ENCODE assay signal across 35 cellular contexts in the genomic region with DNA sequence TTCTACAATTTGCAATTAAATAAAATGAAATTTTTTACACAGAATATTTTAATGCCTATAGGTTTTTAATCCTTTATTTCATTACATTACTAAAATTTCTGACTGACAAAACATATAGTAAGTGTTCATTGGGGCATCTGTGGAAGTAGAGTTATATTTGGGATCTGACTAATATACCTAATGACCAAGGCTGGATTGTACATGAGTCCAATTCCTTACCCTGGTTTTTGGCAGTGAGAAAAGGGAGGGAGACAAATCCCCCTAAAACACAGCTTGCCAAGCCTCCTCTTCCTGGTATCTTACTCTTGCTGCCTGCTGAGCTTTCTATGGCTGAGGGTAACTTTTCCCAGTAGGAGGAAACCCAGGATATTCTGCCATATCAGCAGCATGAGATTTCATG.
"Had no signal": no experiment of that assay in that cellular context is flagged by ENCODE, and none has a peak within 500 bp of the region (broad histone marks: within the 10 kb centered on the region; RNA-seq: fewer than 3 reads in every experiment).

No MANE protein-coding gene starts in this region.

- H3K9ac ChIP-seq: KMS-11 had no signal

- H3K4me2 ChIP-seq: KMS-11 had no signal

- DNase-seq: Karpas-422, Kasumi-1, KG1, MM.1S, MV-4-11, NCI-H1048, NCI-H1092, NCI-H1092 treated with DMSO at 0.1 percent for 48 hours, NCI-H1105, NCI-H1105 treated with DMSO at 0.1 percent for 48 hours, NCI-H1417, NCI-H1417 treated with DMSO at 0.1 percent for 48 hours, NCI-H1436, NCI-H1436 treated with DMSO at 0.1 percent for 48 hours, NCI-H146, NCI-H1694, NCI-H1694 treated with DMSO at 0.1 percent for 48 hours, NCI-H187, NCI-H187 treated with DMSO at 0.1 percent for 48 hours, NCI-H1930, NCI-H2029, NCI-H2029 treated with DMSO at 0.1 percent for 48 hours, NCI-H2081, NCI-H2081 treated with DMSO at 0.1 percent for 48 hours, NCI-H2107, NCI-H2171, NCI-H2171 treated with DMSO at 0.1 percent for 48 hours, NCI-H2227 treated with DMSO at 0.1 percent for 48 hours, NCI-H226, NCI-H345, NCI-H446, NCI-H446 treated with DMSO at 0.1 percent for 48 hours, NCI-H510A, NCI-H510A treated with DMSO at 0.1 percent for 48 hours had no signal

- H3K27ac ChIP-seq: KMS-11 had no signal
